23 cellular contexts compared by ENCODE assay signal in the genomic region with DNA sequence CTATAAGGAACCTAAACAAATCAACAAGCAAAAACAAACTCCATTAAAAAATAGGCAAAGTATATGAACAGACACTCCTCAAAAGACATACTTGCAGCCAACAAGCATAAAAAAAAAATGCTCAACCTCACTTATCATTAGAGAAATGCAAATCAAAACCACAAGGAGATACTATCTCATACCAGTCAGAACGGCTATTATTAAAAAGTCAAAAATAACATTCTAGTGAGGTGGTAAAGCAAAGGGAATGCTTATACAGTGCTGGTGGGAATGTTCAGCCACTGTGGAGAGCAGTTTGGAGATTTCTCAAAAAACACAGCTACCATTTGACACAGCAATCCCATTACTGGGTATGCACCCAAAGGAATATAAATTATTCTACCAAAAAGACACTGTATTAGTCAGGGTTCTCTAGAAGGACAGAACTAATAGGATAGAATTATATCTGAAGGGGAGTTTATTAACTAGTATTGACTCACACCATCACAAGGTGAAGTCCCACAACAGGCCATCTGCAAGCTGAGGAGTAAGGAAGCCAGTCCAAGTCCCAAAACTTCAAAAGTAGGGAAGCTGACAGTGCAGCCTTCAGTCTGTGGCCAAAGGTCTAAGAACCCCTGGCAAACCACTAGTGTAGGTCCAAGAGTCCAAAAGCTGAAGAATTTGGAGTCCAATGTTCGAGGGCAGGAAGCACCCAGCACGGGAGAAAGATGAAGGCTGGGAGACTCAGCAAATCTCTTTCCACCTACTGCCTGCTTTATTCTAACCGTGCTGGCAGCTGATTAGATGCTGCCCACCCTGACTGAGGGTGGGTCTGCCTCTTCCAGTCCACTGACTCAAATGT.
A peak's percentile ranks its signal among the peaks of the same experiment; 100 is the strongest.
DNase-seq lines count a peak whose midpoint lies in the region; ATAC-seq and TF ChIP-seq lines count a peak whose summit lies in the region.
"Had no signal": no experiment of that assay in that cellular context is flagged by ENCODE, and none has a peak within 500 bp of the region (broad histone marks: within the 10 kb centered on the region; RNA-seq: fewer than 3 reads in every experiment).

No MANE protein-coding gene starts in this region.

- TF ChIP-seq POLR2A in transverse colon (IDR thresholded peaks at IDR 0.05) = no peak

- H3K4me3 Mint-ChIP-seq in mesothelial cell of epicardium = no peak overlapping the region
- no peak overlapping the region for H3K4me3 Mint-ChIP-seq in activated T-cell treated with anti-CD3 and anti-CD28 coated beads, Interleukin-2, amount 50 U/mL, for 72 hours
- H3K4me3 Mint-ChIP-seq: activated T-cell treated with anti-CD3 and anti-CD28 coated beads, Interleukin-2, amount 50 U/mL, for 24 hours; brain; effector memory CD8-positive, alpha-beta T cell; naive thymus-derived CD4-positive, alpha-beta T cell; T-cell had no signal

- H3K27ac ChIP-seq in SK-N-SH (ENCODE audit: low read depth in 2 of 2, low read length in 1 of 2) = peak overlapping the region in 1 of 2 experiments; percentile 62; a peak in 2 of 4 replicates
- no peak overlapping the region for H3K27ac ChIP-seq in transverse colon
- H3K27ac ChIP-seq: gastrocnemius medialis, PC-9 had no signal

- peaks cover 30% of the 10 kb centered on the region for H3F3A ChIP-seq in SK-N-SH (replicated peaks; ENCODE audit: insufficient read depth)

- no peak for TF ChIP-seq CTCF in SK-N-SH (IDR thresholded peaks at IDR 0.05)
- TF ChIP-seq CTCF in mesothelial cell of epicardium (IDR thresholded peaks at IDR 0.05; ENCODE audit: unreplicated experiment) = no peak
- no peak for TF ChIP-seq CTCF in transverse colon (IDR thresholded peaks at IDR 0.05)

- ATAC-seq in GM18511 (IDR thresholded peaks at IDR 0.05; ENCODE audit: unreplicated experiment) = peak; percentile 80
- ATAC-seq in HG02623 (IDR thresholded peaks at IDR 0.05; ENCODE audit: unreplicated experiment) = peak; percentile 48
- ATAC-seq in HG03565 (IDR thresholded peaks at IDR 0.05; ENCODE audit: unreplicated experiment) = no peak
- no peak for ATAC-seq in activated T-cell treated with anti-CD3 and anti-CD28 coated beads, Interleukin-2, amount 50 U/mL, for 72 hours (replicated peaks in 1 of 2)
- ATAC-seq: effector memory CD8-positive, alpha-beta T cell; gastrocnemius medialis; naive thymus-derived CD4-positive, alpha-beta T cell; right cardiac atrium; T-cell had no signal

- no peaks in the 10 kb centered on the region for H3K27me3 Mint-ChIP-seq in mesothelial cell of epicardium (ENCODE audit: low read depth)
- peaks cover 10% of the 10 kb centered on the region for H3K27me3 Mint-ChIP-seq in activated T-cell treated with anti-CD3 and anti-CD28 coated beads, Interleukin-2, amount 50 U/mL, for 72 hours (ENCODE audit: low read depth)
- H3K27me3 Mint-ChIP-seq: activated T-cell treated with anti-CD3 and anti-CD28 coated beads, Interleukin-2, amount 50 U/mL, for 24 hours; T-cell had no signal

- POLR2A ChIA-PET in SK-N-SH (lab: Yijun Ruan, JAX) = no interaction called here

- H3K4me1 ChIP-seq in SK-N-SH (ENCODE audit: control insufficient read depth in 1 of 2, insufficient read depth in 2 of 2, low read depth in 1 of 2, low read length in 1 of 2) (no peaks in the 10 kb centered on the region; a peak in 1 of 4 replicates), transverse colon (no peaks in the 10 kb centered on the region)
- H3K4me1 ChIP-seq: gastrocnemius medialis had no signal

- CTCF ChIA-PET in SK-N-SH (lab: Yijun Ruan, JAX) = no interaction called here

- no peaks in the 10 kb centered on the region for H3K9me3 Mint-ChIP-seq in mesothelial cell of epicardium
- H3K9me3 Mint-ChIP-seq in activated T-cell treated with anti-CD3 and anti-CD28 coated beads, Interleukin-2, amount 50 U/mL, for 72 hours = no peaks in the 10 kb centered on the region
- H3K9me3 Mint-ChIP-seq: activated T-cell treated with anti-CD3 and anti-CD28 coated beads, Interleukin-2, amount 50 U/mL, for 24 hours; effector memory CD8-positive, alpha-beta T cell had no signal

- no peaks in the 10 kb centered on the region for H4K20me1 ChIP-seq in SK-N-SH (ENCODE audit: insufficient read depth)

- no peaks in the 10 kb centered on the region for H3K36me3 ChIP-seq in SK-N-SH (replicated peaks in 1 of 2; ENCODE audit: control insufficient read depth in 1 of 2, insufficient read depth in 2 of 2, low read length in 1 of 2)
- no peaks in the 10 kb centered on the region for H3K36me3 ChIP-seq in transverse colon
- H3K36me3 ChIP-seq: gastrocnemius medialis had no signal

- TF ChIP-seq RAD21 in SK-N-SH (IDR thresholded peaks at IDR 0.05; ENCODE audit: low read length) = no peak

- H3K36me3 Mint-ChIP-seq in mesothelial cell of epicardium = no peaks in the 10 kb centered on the region
- no peaks in the 10 kb centered on the region for H3K36me3 Mint-ChIP-seq in activated T-cell treated with anti-CD3 and anti-CD28 coated beads, Interleukin-2, amount 50 U/mL, for 72 hours (ENCODE audit: insufficient read depth in 2 of 2)
- H3K36me3 Mint-ChIP-seq: brain; naive thymus-derived CD4-positive, alpha-beta T cell; T-cell had no signal

- DNase-seq in SK-N-SH (no peak), mesothelial cell of epicardium (ENCODE audit: low spot score in 2 of 2, unreplicated experiment in 2 of 2) (no peak), pons (ENCODE audit: low spot score) (no peak), transverse colon (no peak)
- no peak for DNase-seq in activated T-cell treated with anti-CD3 and anti-CD28 coated beads, Interleukin-2, amount 50 U/mL, for 72 hours
- DNase-seq: activated CD4-positive, CD25-positive, alpha-beta regulatory T cell treated with anti-CD3 and anti-CD28 coated beads, Interleukin-2, amount 50 U/mL, for 72 hours; activated T-cell treated with anti-CD3 and anti-CD28 coated beads, Interleukin-2, amount 50 U/mL, for 24 hours; effector memory CD8-positive, alpha-beta T cell; gastrocnemius medialis; GDM1; islet precursor cell; naive thymus-derived CD4-positive, alpha-beta T cell; NCI-H1092; NCI-H2227 treated with DMSO at 0.1 percent for 48 hours; PC-9; right cardiac atrium; stimulated activated CD4-positive, alpha-beta T cell treated with anti-CD3 and anti-CD28 coated beads, Interleukin-4, amount 100 ng/mL, for 4 hours; stimulated activated naive CD4-positive, alpha-beta T cell; T-cell had no signal

- no peaks in the 10 kb centered on the region for H3K9me3 ChIP-seq in SK-N-SH
- no peaks in the 10 kb centered on the region for H3K9me3 ChIP-seq in transverse colon
- H3K9me3 ChIP-seq: gastrocnemius medialis had no signal

- H3K79me2 ChIP-seq in SK-N-SH (ENCODE audit: insufficient read depth) = no peaks in the 10 kb centered on the region

- TF ChIP-seq EP300 in SK-N-SH (IDR thresholded peaks at IDR 0.05; ENCODE audit: borderline replicate concordance in 1 of 2, low read depth in 1 of 2, low read length in 1 of 2) (no peak; a peak in 1 of 4 replicates), transverse colon (IDR thresholded peaks at IDR 0.05; ENCODE audit: low read depth) (no peak)

- H3K4me3 ChIP-seq in SK-N-SH (ENCODE audit: low read depth in 2 of 2, low read length in 1 of 2) (no peak overlapping the region), transverse colon (no peak overlapping the region)
- H3K4me3 ChIP-seq: gastrocnemius medialis, PC-9 had no signal

- no peaks in the 10 kb centered on the region for H3K9me2 ChIP-seq in SK-N-SH

- H3K4me2 ChIP-seq in SK-N-SH = 0 out of 2 replicates have a peak overlapping the region, but pooled peaks have one; percentile 19
- H3K4me2 ChIP-seq: PC-9 had no signal

- H2AFZ ChIP-seq in SK-N-SH (ENCODE audit: low read depth) = no peak overlapping the region
- H2AFZ ChIP-seq: PC-9 had no signal

- peak overlapping the region; percentile 82 for H3K27ac Mint-ChIP-seq in mesothelial cell of epicardium
- H3K27ac Mint-ChIP-seq in activated T-cell treated with anti-CD3 and anti-CD28 coated beads, Interleukin-2, amount 50 U/mL, for 72 hours = no peak overlapping the region
- H3K27ac Mint-ChIP-seq: activated T-cell treated with anti-CD3 and anti-CD28 coated beads, Interleukin-2, amount 50 U/mL, for 24 hours; brain; effector memory CD8-positive, alpha-beta T cell; naive thymus-derived CD4-positive, alpha-beta T cell; T-cell had no signal

- peaks cover 18% of the 10 kb centered on the region for H3K4me1 Mint-ChIP-seq in mesothelial cell of epicardium
- H3K4me1 Mint-ChIP-seq in activated T-cell treated with anti-CD3 and anti-CD28 coated beads, Interleukin-2, amount 50 U/mL, for 72 hours (ENCODE audit: low read depth) = peaks cover 14% of the 10 kb centered on the region
- H3K4me1 Mint-ChIP-seq: brain had no signal

- H3K27me3 ChIP-seq in SK-N-SH (ENCODE audit: insufficient read depth) = no peaks in the 10 kb centered on the region
- no peaks in the 10 kb centered on the region for H3K27me3 ChIP-seq in transverse colon
- H3K27me3 ChIP-seq: gastrocnemius medialis had no signal

- H3K9ac ChIP-seq in SK-N-SH = no peak overlapping the region

- 73% methylated on average over 4 of the region's 4 CpGs for WGBS in SK-N-SH (ENCODE audit: low lambda C conversion rate)
- 77 to 89% methylated on average over 4 of the region's 4 CpGs for WGBS in transverse colon (ENCODE audit: low coverage in 1 of 2), 2 donors

- in situ Hi-C loops in transverse colon (cut with MboI; ENCODE audit: low pct_ligation_motif_present in 1 of 4, low pct_unique_long_range_greater_than_20kb in 1 of 4, low sequenced_read_pairs in 3 of 4) = no loop called here

- intact Hi-C loops in transverse colon (cut with DNase I; ENCODE audit: low total_unique reads) = no loop called here

TF ChIP-seq in SK-N-SH, 30 proteins besides CTCF, POLR2A, EP300 and RAD21 (continues in another document):
- TF ChIP-seq TCF12 (IDR thresholded peaks at IDR 0.05) (peak; percentile 42; the same call in 1 of the 2 replicates), SIN3A (IDR thresholded peaks at IDR 0.05; ENCODE audit: borderline replicate concordance, low read depth, low read length) (no peak), IRF3 (IDR thresholded peaks at IDR 0.05; ENCODE audit: low read depth, low read length) (no peak), RCOR1 (IDR thresholded peaks at IDR 0.05; ENCODE audit: low read length) (no peak), GATA2 (CRISPR knock-in tag; IDR thresholded peaks at IDR 0.05) (no peak), JUND (IDR thresholded peaks at IDR 0.05) (peak; percentile 38), MEF2A (IDR thresholded peaks at IDR 0.05; ENCODE audit: borderline replicate concordance, low read depth) (peak; percentile 60; the same call in 1 of the 2 replicates)

Comparison
In these comparisons a context has a peak if more than half of its experiments do, and no peak if none do; other contexts are left out.
1. ATAC-seq: peak in GM18511 (single experiment) and HG02623 (single experiment); none in HG03565 (single experiment) and activated T-cell treated with anti-CD3 and anti-CD28 coated beads, Interleukin-2, amount 50 U/mL, for 72 hours (0 of 2).